In genomic region chr10:47438857-47439474, GRCh38 we compare ENCODE assay signal across 8 cellular contexts. TPM values are rescaled to one million over a fixed set of nuclear protein-coding genes. Genes with fewer than 3 reads are reported as not detected.
A peak's percentile ranks its signal among the peaks of the same experiment; 100 is the strongest.
DNase-seq lines count a peak whose midpoint lies in the region; ATAC-seq and TF ChIP-seq lines count a peak whose summit lies in the region.

No MANE protein-coding gene starts in this region.

- H3K4me3 Mint-ChIP-seq in mesothelial cell of epicardium, result no peak overlapping the region

- peak; percentile 60 for ATAC-seq in GM19025 (IDR thresholded peaks at IDR 0.05; ENCODE audit: low read depth, unreplicated experiment)
- ATAC-seq in GM18519 (IDR thresholded peaks at IDR 0.05; ENCODE audit: low FRiP score, unreplicated experiment), result no peak

- no peak overlapping the region for H3K27ac Mint-ChIP-seq in mesothelial cell of epicardium

- peaks cover 17% of the 10 kb centered on the region for H3K27me3 Mint-ChIP-seq in mesothelial cell of epicardium (ENCODE audit: low read depth)

- no peaks in the 10 kb centered on the region for H3K36me3 Mint-ChIP-seq in mesothelial cell of epicardium

- DNase-seq in NCI-H2196 treated with DMSO at 0.1 percent for 48 hours (lab: John Stamatoyannopoulos, UW; ENCODE audit: unreplicated experiment), result peak; percentile 15
- peak; percentile 21 for DNase-seq in cerebellar cortex (ENCODE audit: low spot score)
- DNase-seq in mesothelial cell of epicardium (ENCODE audit: low spot score in 2 of 2, unreplicated experiment in 2 of 2), result no peak
- DNase-seq in NK-92 (lab: John Stamatoyannopoulos, UW; ENCODE audit: unreplicated experiment), result no peak
- DNase-seq in T-helper 9 cell, result no peak
- no peak for DNase-seq in stimulated activated CD4-positive, alpha-beta T cell treated with anti-CD3 and anti-CD28 coated beads, Interleukin-12 subunit alpha, Interleukin-12 subunit beta, amount 100 ng/mL, for 4 hours

- H3K4me1 Mint-ChIP-seq in mesothelial cell of epicardium, result no peaks in the 10 kb centered on the region

- TF ChIP-seq CTCF in mesothelial cell of epicardium (IDR thresholded peaks at IDR 0.05; ENCODE audit: unreplicated experiment), result peak; percentile 5

- peaks cover 26% of the 10 kb centered on the region for H3K9me3 Mint-ChIP-seq in mesothelial cell of epicardium

RNA-seq across cellular contexts. Expression of gene ANXA8, which starts 44.9 kb away (rescaled TPM):
- total RNA-seq in mesothelial cell of epicardium, result 2.0 to 2.8 TPM (median 2.3 TPM) in 3 replicates

RNA-seq across cellular contexts. Expression of gene FAM25G, which starts 52.5 kb away (rescaled TPM):
- total RNA-seq in mesothelial cell of epicardium, result not detected in 3 replicates

RNA-seq across cellular contexts. Expression of gene ZNF488, which starts 54.9 kb away (rescaled TPM):
- total RNA-seq in mesothelial cell of epicardium, result 0.96 to 1.4 TPM (median 0.99 TPM) in 3 replicates

Comparison
In these comparisons a context has a peak if more than half of its experiments do, and no peak if none do; other contexts are left out.
1. DNase-seq: peak in NCI-H2196 treated with DMSO at 0.1 percent for 48 hours (single experiment) and cerebellar cortex (single experiment); none in mesothelial cell of epicardium (0 of 2), NK-92 (single experiment), T-helper 9 cell (single experiment) and stimulated activated CD4-positive, alpha-beta T cell treated with anti-CD3 and anti-CD28 coated beads, Interleukin-12 subunit alpha, Interleukin-12 subunit beta, amount 100 ng/mL, for 4 hours (single experiment).